Comparison of ENCODE assay signal across 35 cellular contexts in the genomic region with DNA sequence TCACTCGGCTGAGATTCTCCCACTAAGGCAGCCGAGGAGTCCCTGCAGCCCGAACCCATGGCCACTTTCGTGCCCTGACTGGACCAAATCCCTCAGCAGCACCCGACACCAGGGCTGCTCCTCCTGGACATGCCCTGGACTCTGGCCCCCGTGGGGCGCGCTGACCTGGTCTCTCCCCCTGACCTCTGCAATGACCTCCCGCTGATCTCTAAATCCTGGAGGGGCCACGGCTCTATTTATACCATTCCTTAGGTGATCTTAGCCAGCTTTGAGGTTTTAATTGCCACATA.
"Had no signal": no experiment of that assay in that cellular context is flagged by ENCODE, and none has a peak within 500 bp of the region (broad histone marks: within the 10 kb centered on the region; RNA-seq: fewer than 3 reads in every experiment).

No MANE protein-coding gene starts in this region.

- H3K4me3 ChIP-seq: MG63 had no signal

- DNase-seq: Karpas-422, Kasumi-1, KBM-7, KG1, MG63, MM.1S, MV-4-11, NCI-H1048, NCI-H1092, NCI-H1092 treated with DMSO at 0.1 percent for 48 hours, NCI-H1105, NCI-H1105 treated with DMSO at 0.1 percent for 48 hours, NCI-H1417, NCI-H1417 treated with DMSO at 0.1 percent for 48 hours, NCI-H1436, NCI-H1436 treated with DMSO at 0.1 percent for 48 hours, NCI-H146, NCI-H1694, NCI-H1694 treated with DMSO at 0.1 percent for 48 hours, NCI-H187, NCI-H187 treated with DMSO at 0.1 percent for 48 hours, NCI-H1930, NCI-H2029, NCI-H2029 treated with DMSO at 0.1 percent for 48 hours, NCI-H2081, NCI-H2081 treated with DMSO at 0.1 percent for 48 hours, NCI-H2107, NCI-H2171, NCI-H2171 treated with DMSO at 0.1 percent for 48 hours, NCI-H2227 treated with DMSO at 0.1 percent for 48 hours, NCI-H226, NCI-H345, NCI-H446, NCI-H446 treated with DMSO at 0.1 percent for 48 hours had no signal

- H3K4me2 ChIP-seq: KMS-11 had no signal

- H3K27me3 ChIP-seq: MG63 had no signal

- H3K27ac ChIP-seq: KMS-11 had no signal

- H3K9ac ChIP-seq: KMS-11 had no signal

- H3K36me3 ChIP-seq: MG63 had no signal

- H3K9me3 ChIP-seq: MG63 had no signal
